Comparison of ENCODE assay signal across 11 cellular contexts in the genomic region with DNA sequence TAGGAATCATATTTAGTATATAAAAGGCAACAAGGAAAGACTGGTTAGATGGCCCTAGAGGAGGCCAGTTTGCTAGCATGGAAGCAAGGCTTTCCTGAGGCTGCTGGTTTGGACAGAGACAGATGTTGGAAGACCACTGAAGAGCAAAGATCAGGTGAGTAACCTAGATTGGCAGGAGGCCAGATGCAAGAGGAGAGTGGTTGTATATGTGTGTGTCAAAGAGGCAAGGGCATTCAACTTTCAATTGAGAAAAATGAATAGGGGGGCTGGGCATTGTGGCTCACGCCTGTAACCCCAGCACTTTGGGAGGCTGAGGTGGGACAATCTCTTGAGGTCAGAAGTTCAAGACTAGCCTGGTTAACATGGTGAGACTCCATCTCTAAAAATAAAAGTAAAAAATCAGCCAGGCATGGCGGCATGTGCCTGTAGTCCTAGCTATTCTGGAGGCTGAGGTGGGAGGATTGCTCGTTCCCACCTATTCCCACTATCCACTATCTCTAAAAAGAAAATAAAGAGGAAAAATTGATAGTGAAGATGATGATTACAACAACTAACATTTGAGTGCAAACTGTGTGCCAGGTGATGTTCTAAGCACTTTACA.
A peak's percentile ranks its signal among the peaks of the same experiment; 100 is the strongest.
DNase-seq lines count a peak whose midpoint lies in the region; ATAC-seq and TF ChIP-seq lines count a peak whose summit lies in the region.
"Had no signal": no experiment of that assay in that cellular context is flagged by ENCODE, and none has a peak within 500 bp of the region (broad histone marks: within the 10 kb centered on the region; RNA-seq: fewer than 3 reads in every experiment).

No MANE protein-coding gene starts in this region.

- peaks cover 83% of the 10 kb centered on the region for H3K4me1 ChIP-seq in KMS-11 (ENCODE audit: low read depth, poor library complexity, severe bottlenecking)

- TF ChIP-seq CTCF in KMS-11 (conservative IDR thresholded peaks at IDR 0.05; ENCODE audit: low read depth, low read length) (no peak), chondrocyte (IDR thresholded peaks at IDR 0.05) (no peak)
- TF ChIP-seq CTCF in activated CD8-positive, alpha-beta T cell treated with anti-CD3 and anti-CD28 coated beads for 36 hours (IDR thresholded peaks at IDR 0.05), result no peak

- no peaks in the 10 kb centered on the region for H3K27me3 Mint-ChIP-seq in T-helper 1 cell treated with Interleukin-12 subunit alpha and Interleukin-12 subunit beta and Interleukin-4 antibody, amounts not matched to agents 30 μg/mL and 1 μg/mL, for 36 hours (ENCODE audit: low read depth)
- no peaks in the 10 kb centered on the region for H3K27me3 Mint-ChIP-seq in activated CD8-positive, alpha-beta T cell treated with anti-CD3 and anti-CD28 coated beads for 36 hours
- H3K27me3 Mint-ChIP-seq in immature natural killer cell (ENCODE audit: low read depth in 3 of 3) (peaks cover 3 to 19% (median 10%) of the 10 kb centered on the region in 3 donors), chondrocyte (ENCODE audit: low read depth) (no peaks in the 10 kb centered on the region)

- ATAC-seq in activated CD8-positive, alpha-beta T cell treated with anti-CD3 and anti-CD28 coated beads for 36 hours, result no peak
- ATAC-seq in GM18858 (IDR thresholded peaks at IDR 0.05; ENCODE audit: unreplicated experiment) (no peak), HG03097 (IDR thresholded peaks at IDR 0.05; ENCODE audit: low FRiP score, unreplicated experiment) (no peak)

- H2AFZ ChIP-seq in KMS-11 (ENCODE audit: low read depth), result no peak overlapping the region

- DNase-seq in T-helper 1 cell (no peak), immature natural killer cell (no peak), chondrocyte (ENCODE audit: low spot score) (no peak)
- peak; percentile 34 for DNase-seq in activated CD8-positive, alpha-beta T cell treated with anti-CD3 and anti-CD28 coated beads for 36 hours
- DNase-seq: activated CD4-positive, alpha-beta T cell treated with anti-CD3 and anti-CD28 coated beads, Interleukin-2, amount 50 U/mL, for 1 hour; effector CD8-positive, alpha-beta T cell; stimulated activated CD8-positive, alpha-beta memory T cell treated with anti-CD3 and anti-CD28 coated beads, Interleukin-4, amount 100 ng/mL, for 48 hours had no signal

- no peak overlapping the region for H3K4me3 ChIP-seq in KMS-11 (IDR thresholded peaks at IDR 0.05; ENCODE audit: insufficient read depth, low read depth, low read length)

- no peak overlapping the region; the same call in 1 of the 2 replicates for H3K9ac ChIP-seq in KMS-11

- peaks cover 38% of the 10 kb centered on the region for H3K79me2 ChIP-seq in KMS-11 (ENCODE audit: insufficient read depth, low read depth)

- peak overlapping the region; percentile 99 for H3K4me2 ChIP-seq in KMS-11

- peak overlapping the region; percentile 46 for H3K27ac Mint-ChIP-seq in T-helper 1 cell treated with Interleukin-12 subunit alpha and Interleukin-12 subunit beta and Interleukin-4 antibody, amounts not matched to agents 30 μg/mL and 1 μg/mL, for 36 hours
- H3K27ac Mint-ChIP-seq in activated CD8-positive, alpha-beta T cell treated with anti-CD3 and anti-CD28 coated beads for 36 hours, result peak overlapping the region; percentile 83
- H3K27ac Mint-ChIP-seq in immature natural killer cell, result peak overlapping the region in 5 of 6 donors; percentile 83 to 97 (median 92)
- H3K27ac Mint-ChIP-seq in chondrocyte (ENCODE audit: unreplicated experiment), result no peak overlapping the region

- H3K27me3 ChIP-seq in KMS-11 (ENCODE audit: insufficient read depth, low read depth), result no peaks in the 10 kb centered on the region

- no peaks in the 10 kb centered on the region for H4K20me1 ChIP-seq in KMS-11 (ENCODE audit: insufficient read depth)

- H3K36me3 ChIP-seq in KMS-11 (ENCODE audit: insufficient read depth), result no peaks in the 10 kb centered on the region

- CTCF ChIA-PET in activated CD8-positive, alpha-beta T cell treated with anti-CD3 and anti-CD28 coated beads for 36 hours (lab: Charles Lee), result interaction anchor here (1.0 to 2.0 kb wide), 2 partner anchors 13 to 22 kb away, joined by 3 to 5 read pairs; no protein-coding TSS in a partner anchor

- POLR2A ChIA-PET in activated CD8-positive, alpha-beta T cell treated with anti-CD3 and anti-CD28 coated beads for 36 hours (lab: Charles Lee), result interaction anchor here (1.4 to 4.2 kb wide), 3 partner anchors 20 to 67 kb away, joined by 7 to 25 read pairs (median 13); no protein-coding TSS in a partner anchor

- no peaks in the 10 kb centered on the region for H3K9me3 Mint-ChIP-seq in T-helper 1 cell treated with Interleukin-12 subunit alpha and Interleukin-12 subunit beta and Interleukin-4 antibody, amounts not matched to agents 30 μg/mL and 1 μg/mL, for 36 hours
- H3K9me3 Mint-ChIP-seq in activated CD8-positive, alpha-beta T cell treated with anti-CD3 and anti-CD28 coated beads for 36 hours, result no peaks in the 10 kb centered on the region
- H3K9me3 Mint-ChIP-seq in immature natural killer cell (no peaks in the 10 kb centered on the region), chondrocyte (ENCODE audit: low read depth) (no peaks in the 10 kb centered on the region)

- peak overlapping the region; percentile 99 for H3K27ac ChIP-seq in KMS-11

- H3K4me1 Mint-ChIP-seq in T-helper 1 cell treated with Interleukin-12 subunit alpha and Interleukin-12 subunit beta and Interleukin-4 antibody, amounts not matched to agents 30 μg/mL and 1 μg/mL, for 36 hours (ENCODE audit: low read depth), result peaks cover 48% of the 10 kb centered on the region
- H3K4me1 Mint-ChIP-seq in activated CD8-positive, alpha-beta T cell treated with anti-CD3 and anti-CD28 coated beads for 36 hours (ENCODE audit: low read depth), result peaks cover 67% of the 10 kb centered on the region
- H3K4me1 Mint-ChIP-seq in immature natural killer cell (peaks cover 46 to 62% of the 10 kb centered on the region in 2 donors), chondrocyte (ENCODE audit: low read depth) (peaks cover 16% of the 10 kb centered on the region)

- no peak overlapping the region for H3K4me3 Mint-ChIP-seq in T-helper 1 cell treated with Interleukin-12 subunit alpha and Interleukin-12 subunit beta and Interleukin-4 antibody, amounts not matched to agents 30 μg/mL and 1 μg/mL, for 36 hours
- no peak overlapping the region for H3K4me3 Mint-ChIP-seq in activated CD8-positive, alpha-beta T cell treated with anti-CD3 and anti-CD28 coated beads for 36 hours
- H3K4me3 Mint-ChIP-seq in immature natural killer cell (peak overlapping the region in 4 of 5 donors; percentile 22 to 53 (median 28)), chondrocyte (ENCODE audit: unreplicated experiment) (no peak overlapping the region)

- intact Hi-C loops in activated CD8-positive, alpha-beta T cell treated with anti-CD3 and anti-CD28 coated beads for 36 hours (cut with micrococcal nuclease), result loop anchor here (2.0 kb wide), 1 partner anchor 21 kb away; no protein-coding TSS in a partner anchor

- peaks cover 6% of the 10 kb centered on the region for H3K36me3 Mint-ChIP-seq in T-helper 1 cell treated with Interleukin-12 subunit alpha and Interleukin-12 subunit beta and Interleukin-4 antibody, amounts not matched to agents 30 μg/mL and 1 μg/mL, for 36 hours (ENCODE audit: low read depth)
- peaks cover 4% of the 10 kb centered on the region for H3K36me3 Mint-ChIP-seq in activated CD8-positive, alpha-beta T cell treated with anti-CD3 and anti-CD28 coated beads for 36 hours (ENCODE audit: low read depth)
- H3K36me3 Mint-ChIP-seq in immature natural killer cell, result peaks cover 0 to 10% (median 0%) of the 10 kb centered on the region in 3 donors
- H3K36me3 Mint-ChIP-seq in chondrocyte (ENCODE audit: low read depth), result no peaks in the 10 kb centered on the region

Comparison
In these comparisons a context has a peak if more than half of its experiments do, and no peak if none do; other contexts are left out.
1. H3K4me3 Mint-ChIP-seq: peak in immature natural killer cell (4 of 5); none in T-helper 1 cell treated with Interleukin-12 subunit alpha and Interleukin-12 subunit beta and Interleukin-4 antibody, amounts not matched to agents 30 μg/mL and 1 μg/mL, for 36 hours (single experiment), activated CD8-positive, alpha-beta T cell treated with anti-CD3 and anti-CD28 coated beads for 36 hours (single experiment) and chondrocyte (single experiment).